Comparison of ENCODE assay signal across 8 cellular contexts in the genomic region with DNA sequence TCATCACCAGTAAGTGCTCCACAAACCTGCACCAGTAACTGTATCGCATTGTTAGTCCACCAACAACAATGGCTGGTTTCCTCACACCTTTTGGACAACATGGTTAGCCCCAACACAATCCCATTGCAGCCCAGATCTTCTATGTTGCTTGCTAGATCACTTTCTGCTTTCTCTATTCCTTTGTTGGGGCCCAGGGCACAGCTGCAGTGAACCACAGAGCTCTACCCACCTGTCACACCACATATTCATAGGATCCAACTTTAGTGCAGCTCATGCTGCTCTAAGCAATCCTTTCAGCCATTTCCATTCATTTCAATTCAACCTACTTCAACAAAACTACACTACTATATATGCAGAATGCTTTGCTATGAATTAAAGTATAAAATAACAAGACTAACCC.
"Had no signal": no experiment of that assay in that cellular context is flagged by ENCODE, and none has a peak within 500 bp of the region (broad histone marks: within the 10 kb centered on the region; RNA-seq: fewer than 3 reads in every experiment).

No MANE protein-coding gene starts in this region.

- H2AFZ ChIP-seq: GM23248 had no signal

- H3K4me3 ChIP-seq: GM23248, HAP-1, K562 had no signal

- H3K36me3 ChIP-seq: HAP-1 had no signal

- H3K9me3 ChIP-seq: HAP-1 had no signal

- ATAC-seq: HCT116, K562 had no signal

- H3K27ac Mint-ChIP-seq: HFFc6 had no signal

- H3K27ac ChIP-seq: GM23248 had no signal

- H3K4me3 Mint-ChIP-seq: HFFc6 had no signal

- H3K4me1 ChIP-seq: HAP-1 had no signal

- H3K9ac ChIP-seq: GM23248 had no signal

- DNase-seq: GM23248, GOT3, H7, HFFc6, IMR-90 had no signal
